8 cellular contexts compared by ENCODE assay signal in the genomic region with DNA sequence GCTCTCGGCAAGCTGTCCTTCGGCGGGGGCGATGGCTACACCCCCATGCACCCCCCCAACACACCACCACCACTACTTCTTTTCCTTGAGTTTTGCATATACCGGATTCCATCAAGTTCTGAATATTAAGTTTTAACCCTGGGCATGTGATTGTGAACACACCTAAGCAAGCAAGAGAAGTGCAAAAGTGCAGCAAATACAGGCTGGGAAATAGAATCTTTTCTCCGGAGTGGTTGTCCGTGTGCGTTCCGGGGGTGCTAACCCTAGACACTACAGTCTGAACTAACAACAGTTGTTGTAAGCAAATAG. TPM values are rescaled to one million over a fixed set of nuclear protein-coding genes. Genes with fewer than 3 reads are reported as not detected.
DNase-seq lines count a peak whose midpoint lies in the region; ATAC-seq, FAIRE-seq and TF ChIP-seq lines count a peak whose summit lies in the region.

No MANE protein-coding gene starts in this region.

- H3K9me3 ChIP-seq in RWPE2 (ENCODE audit: severe bottlenecking) = no peaks in the 10 kb centered on the region
- no peaks in the 10 kb centered on the region for H3K9me3 ChIP-seq in parathyroid adenoma (ENCODE audit: control insufficient read depth, low read length)

- DNase-seq in Calu3 = no peak
- DNase-seq in RWPE2 (ENCODE audit: low spot score) = no peak
- DNase-seq in fibroblast of mammary gland (ENCODE audit: low read depth) = no peak
- no peak for DNase-seq in NCI-H446 (lab: John Stamatoyannopoulos, UW)
- no peak for DNase-seq in A172 (ENCODE audit: low spot score)
- DNase-seq in RCC 7860 (ENCODE audit: low spot score) = no peak
- DNase-seq in GOT3 (lab: John Stamatoyannopoulos, UW) = no peak

- no peaks in the 10 kb centered on the region for H3K27me3 Mint-ChIP-seq in Calu3 (ENCODE audit: unreplicated experiment)

- H3K4me2 ChIP-seq in parathyroid adenoma (ENCODE audit: low read length) = peak overlapping the region; percentile 67

- H3K9ac ChIP-seq in parathyroid adenoma = no peak overlapping the region

- H3K36me3 ChIP-seq in RWPE2 (ENCODE audit: low read depth) (peaks cover 19% of the 10 kb centered on the region), parathyroid adenoma (ENCODE audit: control insufficient read depth, insufficient read depth, low read length) (no peaks in the 10 kb centered on the region)

- H3K27me3 ChIP-seq in RWPE2 (ENCODE audit: insufficient read depth, poor library complexity, severe bottlenecking) (no peaks in the 10 kb centered on the region), parathyroid adenoma (ENCODE audit: control insufficient read depth, insufficient read depth, low read length) (no peaks in the 10 kb centered on the region)

- no peaks in the 10 kb centered on the region for H3K79me2 ChIP-seq in parathyroid adenoma

- peaks cover 16% of the 10 kb centered on the region for H3K36me3 Mint-ChIP-seq in Calu3 (ENCODE audit: insufficient read depth, unreplicated experiment)

- H2AFZ ChIP-seq in parathyroid adenoma = peak overlapping the region; percentile 70

- CTCF ChIA-PET in Calu3 (lab: Charles Lee) = interaction anchor here (0.9 kb wide), 2 partner anchors 15 to 40 kb away, joined by 3 read pairs; no protein-coding TSS in a partner anchor

- peak overlapping the region; percentile 93 for H3K27ac ChIP-seq in RWPE2 (ENCODE audit: poor library complexity, severe bottlenecking)
- peak overlapping the region; percentile 65 for H3K27ac ChIP-seq in parathyroid adenoma

- H3K4me3 Mint-ChIP-seq in Calu3 (ENCODE audit: low read depth, unreplicated experiment) = peak overlapping the region; percentile 74

- no peaks in the 10 kb centered on the region for H3K9me3 Mint-ChIP-seq in Calu3 (ENCODE audit: low read depth, unreplicated experiment)

- H3K4me1 ChIP-seq in RWPE2 (ENCODE audit: insufficient read depth, poor library complexity, severe bottlenecking) = peaks cover 47% of the 10 kb centered on the region
- H3K4me1 ChIP-seq in parathyroid adenoma = peaks cover 16% of the 10 kb centered on the region

- no TSS peak for BruUV-seq in Calu3 (replicated peaks; lab: Mats Ljungman, UMichigan)

- H3K4me3 ChIP-seq in RWPE2 (ENCODE audit: severe bottlenecking) (peak overlapping the region; percentile 75), fibroblast of mammary gland (ENCODE audit: control insufficient read depth, low read depth, low read length) (peak overlapping the region; percentile 74), parathyroid adenoma (ENCODE audit: low read depth, low read length) (peak overlapping the region; percentile 53)

- ATAC-seq in RWPE2 (ENCODE audit: low read depth) = no peak

- no peak for TF ChIP-seq CTCF in Calu3 (IDR thresholded peaks at IDR 0.05; ENCODE audit: unreplicated experiment)
- no peak for TF ChIP-seq CTCF in RWPE2 (IDR thresholded peaks at IDR 0.05; ENCODE audit: poor library complexity, severe bottlenecking)
- TF ChIP-seq CTCF in fibroblast of mammary gland (conservative IDR thresholded peaks at IDR 0.05; ENCODE audit: control insufficient read depth, insufficient read depth, low read depth, low read length) = no peak
- TF ChIP-seq CTCF in parathyroid adenoma (IDR thresholded peaks at IDR 0.05) = no peak

- H3K27ac Mint-ChIP-seq in Calu3 (ENCODE audit: unreplicated experiment) = no peak overlapping the region

- FAIRE-seq in RCC 7860 (lab: Jason Lieb, UNC) = no peak

- H3K4me1 Mint-ChIP-seq in Calu3 (ENCODE audit: low read depth, unreplicated experiment) = peaks cover 6% of the 10 kb centered on the region

- intact Hi-C loops in Calu3 (cut with micrococcal nuclease; ENCODE audit: unreplicated experiment) = loop anchor here (2.0 to 5.0 kb wide), 2 partner anchors 59 to 128 kb away; a partner anchor contains a TSS

RNA-seq across cellular contexts. Expression of a gene that starts 0.6 kb away (rescaled TPM):
- 13.9 and 14.5 TPM in 2 replicates for total RNA-seq in Calu3 (2022)
- 184 and 229 TPM in 2 replicates for total RNA-seq in A172 (2014; rRNA removed; shearing (Covaris generic))

Comparison
In these comparisons a context has a peak if more than half of its experiments do, and no peak if none do; other contexts are left out.
1. RNA of a gene that starts 0.6 kb away (total RNA-seq): 184 to 229 TPM in A172; 13.9 to 14.5 TPM in Calu3; every median in the first group is over 10 times any median in the second.
2. Peak in every context shown above with its lines, with median percentiles within 50 percentile points of each other: H3K4me3 ChIP-seq.